Comparison of ENCODE assay signal across 1 cellular context in genomic region chr5:169980418-169981053, GRCh38.
TF ChIP-seq lines count a peak whose summit lies in the region.

INSYN2B (minus strand) TSS chr5:169980495; CDS start chr5:169883898, 96,597 bp downstream.

TF ChIP-seq in HEK293, 187 proteins besides CTCF, POLR2A, EP300 and RAD21 (continued from another document):
- TF ChIP-seq HIC1 (tag by site-specific recombination; IDR thresholded peaks at IDR 0.05) (no peak), ZNF138 (tag by site-specific recombination; IDR thresholded peaks at IDR 0.05; ENCODE audit: borderline replicate concordance) (no peak), ZFP69B (tag by site-specific recombination; IDR thresholded peaks at IDR 0.05) (no peak), ZNF433 (tag by site-specific recombination; IDR thresholded peaks at IDR 0.05; ENCODE audit: low read depth) (no peak), ZNF366 (tag by site-specific recombination; conservative IDR thresholded peaks at IDR 0.05) (peak; percentile 82), ZNF776 (tag by site-specific recombination; IDR thresholded peaks at IDR 0.05; ENCODE audit: borderline replicate concordance) (no peak), ZNF501 (tag by site-specific recombination; IDR thresholded peaks at IDR 0.05) (peak; percentile 64; the same call in 1 of the 2 replicates), ZNF133 (tag by site-specific recombination; IDR thresholded peaks at IDR 0.05) (no peak), ZNF664 (tag by site-specific recombination; IDR thresholded peaks at IDR 0.05) (peak; percentile 96), ZXDB (tag by site-specific recombination; IDR thresholded peaks at IDR 0.05) (peak; percentile 22; the same call in 1 of the 2 replicates), ZNF548 (tag by site-specific recombination; IDR thresholded peaks at IDR 0.05) (no peak), ZNF76 (tag by site-specific recombination; IDR thresholded peaks at IDR 0.05; ENCODE audit: borderline replicate concordance, low read depth) (no peak), ZNF394 (tag by site-specific recombination; IDR thresholded peaks at IDR 0.05; ENCODE audit: borderline replicate concordance) (peak; percentile 47; the same call in 1 of the 2 replicates), ZNF623 (tag by site-specific recombination; IDR thresholded peaks at IDR 0.05) (no peak), ZNF692 (tag by site-specific recombination; IDR thresholded peaks at IDR 0.05) (0 out of 2 replicates have a peak, but pooled peaks have one; percentile 21), ELK4 (IDR thresholded peaks at IDR 0.05; ENCODE audit: borderline replicate concordance, low read depth, low read length) (no peak), ZBTB17 (tag by site-specific recombination; IDR thresholded peaks at IDR 0.05) (peak; percentile 70), ZNF341 (tag by site-specific recombination; IDR thresholded peaks at IDR 0.05; ENCODE audit: low read depth) (peak; percentile 75), ZNF19 (tag by site-specific recombination; IDR thresholded peaks at IDR 0.05; ENCODE audit: low read depth) (no peak), ZNF214 (tag by site-specific recombination; IDR thresholded peaks at IDR 0.05; ENCODE audit: borderline replicate concordance) (no peak), ZNF335 (tag by site-specific recombination; conservative IDR thresholded peaks at IDR 0.05) (peak; percentile 75), ZSCAN4 (tag by site-specific recombination; IDR thresholded peaks at IDR 0.05) (peak; percentile 93), ZNF398 (tag by site-specific recombination; IDR thresholded peaks at IDR 0.05) (no peak), ZNF629 (tag by site-specific recombination; IDR thresholded peaks at IDR 0.05) (peak; percentile 44; the same call in 1 of the 2 replicates), ZNF785 (tag by site-specific recombination; IDR thresholded peaks at IDR 0.05) (no peak), ZBTB7A (tag by site-specific recombination; IDR thresholded peaks at IDR 0.05; ENCODE audit: low read depth) (no peak)
- TF ChIP-seq, protein P1, sequence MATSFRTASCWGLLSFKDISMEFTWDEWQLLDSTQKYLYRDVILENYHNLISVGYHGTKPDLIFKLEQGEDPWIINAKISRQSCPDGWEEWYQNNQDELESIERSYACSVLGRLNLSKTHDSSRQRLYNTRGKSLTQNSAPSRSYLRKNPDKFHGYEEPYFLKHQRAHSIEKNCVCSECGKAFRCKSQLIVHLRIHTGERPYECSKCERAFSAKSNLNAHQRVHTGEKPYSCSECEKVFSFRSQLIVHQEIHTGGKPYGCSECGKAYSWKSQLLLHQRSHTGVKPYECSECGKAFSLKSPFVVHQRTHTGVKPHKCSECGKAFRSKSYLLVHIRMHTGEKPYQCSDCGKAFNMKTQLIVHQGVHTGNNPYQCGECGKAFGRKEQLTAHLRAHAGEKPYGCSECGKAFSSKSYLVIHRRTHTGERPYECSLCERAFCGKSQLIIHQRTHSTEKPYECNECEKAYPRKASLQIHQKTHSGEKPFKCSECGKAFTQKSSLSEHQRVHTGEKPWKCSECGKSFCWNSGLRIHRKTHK (tag by site-specific recombination; IDR thresholded peaks at IDR 0.05), result no peak
- TF ChIP-seq, protein P2, sequence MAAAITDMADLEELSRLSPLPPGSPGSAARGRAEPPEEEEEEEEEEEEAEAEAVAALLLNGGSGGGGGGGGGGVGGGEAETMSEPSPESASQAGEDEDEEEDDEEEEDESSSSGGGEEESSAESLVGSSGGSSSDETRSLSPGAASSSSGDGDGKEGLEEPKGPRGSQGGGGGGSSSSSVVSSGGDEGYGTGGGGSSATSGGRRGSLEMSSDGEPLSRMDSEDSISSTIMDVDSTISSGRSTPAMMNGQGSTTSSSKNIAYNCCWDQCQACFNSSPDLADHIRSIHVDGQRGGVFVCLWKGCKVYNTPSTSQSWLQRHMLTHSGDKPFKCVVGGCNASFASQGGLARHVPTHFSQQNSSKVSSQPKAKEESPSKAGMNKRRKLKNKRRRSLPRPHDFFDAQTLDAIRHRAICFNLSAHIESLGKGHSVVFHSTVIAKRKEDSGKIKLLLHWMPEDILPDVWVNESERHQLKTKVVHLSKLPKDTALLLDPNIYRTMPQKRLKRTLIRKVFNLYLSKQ (tag by site-specific recombination; IDR thresholded peaks at IDR 0.05; ENCODE audit: borderline replicate concordance), result no peak
- TF ChIP-seq, protein P3, sequence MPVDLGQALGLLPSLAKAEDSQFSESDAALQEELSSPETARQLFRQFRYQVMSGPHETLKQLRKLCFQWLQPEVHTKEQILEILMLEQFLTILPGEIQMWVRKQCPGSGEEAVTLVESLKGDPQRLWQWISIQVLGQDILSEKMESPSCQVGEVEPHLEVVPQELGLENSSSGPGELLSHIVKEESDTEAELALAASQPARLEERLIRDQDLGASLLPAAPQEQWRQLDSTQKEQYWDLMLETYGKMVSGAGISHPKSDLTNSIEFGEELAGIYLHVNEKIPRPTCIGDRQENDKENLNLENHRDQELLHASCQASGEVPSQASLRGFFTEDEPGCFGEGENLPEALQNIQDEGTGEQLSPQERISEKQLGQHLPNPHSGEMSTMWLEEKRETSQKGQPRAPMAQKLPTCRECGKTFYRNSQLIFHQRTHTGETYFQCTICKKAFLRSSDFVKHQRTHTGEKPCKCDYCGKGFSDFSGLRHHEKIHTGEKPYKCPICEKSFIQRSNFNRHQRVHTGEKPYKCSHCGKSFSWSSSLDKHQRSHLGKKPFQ (tag by site-specific recombination; IDR thresholded peaks at IDR 0.05), result no peak
